ENCODE assay signal across 25 cellular contexts in genomic region chr9:136141716-136142415, GRCh38.
"Had no signal": no experiment of that assay in that cellular context is flagged by ENCODE, and none has a peak within 500 bp of the region (broad histone marks: within the 10 kb centered on the region; RNA-seq: fewer than 3 reads in every experiment).

No MANE protein-coding gene starts in this region.

- H3K27ac ChIP-seq: epithelial cell of prostate, gastroesophageal sphincter, heart left ventricle, neural progenitor cell, spleen, thoracic aorta, vagina, VCaP had no signal

- H3K9me3 ChIP-seq: breast epithelium, gastroesophageal sphincter, heart left ventricle, spleen, thoracic aorta, vagina had no signal

- H3K4me1 Mint-ChIP-seq: activated T-helper 17 cell treated with anti-CD3 and anti-CD28 coated beads, Interleukin-2, amount 50 U/mL, for 72 hours; mesothelial cell of epicardium; naive thymus-derived CD8-positive, alpha-beta T cell had no signal

- H3K9ac ChIP-seq: neural progenitor cell had no signal

- ATAC-seq: activated naive CD4-positive, alpha-beta T cell treated with anti-CD3 and anti-CD28 coated beads, Interleukin-2, amount 50 U/mL, for 72 hours; activated T-helper 17 cell treated with anti-CD3 and anti-CD28 coated beads, Interleukin-2, amount 50 U/mL, for 72 hours; gastroesophageal sphincter; naive thymus-derived CD8-positive, alpha-beta T cell had no signal

- H3K4me3 ChIP-seq: breast epithelium, gastroesophageal sphincter, heart left ventricle, lung, neural progenitor cell, spleen, thoracic aorta, vagina had no signal

- H3K9me3 Mint-ChIP-seq: activated naive CD4-positive, alpha-beta T cell treated with anti-CD3 and anti-CD28 coated beads, Interleukin-2, amount 50 U/mL, for 72 hours; activated T-cell treated with anti-CD3 and anti-CD28 coated beads, Interleukin-2, amount 50 U/mL, for 24 hours; activated T-helper 17 cell treated with anti-CD3 and anti-CD28 coated beads, Interleukin-2, amount 50 U/mL, for 72 hours; mesothelial cell of epicardium; naive thymus-derived CD8-positive, alpha-beta T cell; neural progenitor cell; T-helper 2 cell treated with Interferon-gamma antibody and Interleukin-4, amounts not matched to agents 5 μg/mL and 100 μg/mL, for 36 hours; type B pancreatic cell had no signal

- H3K36me3 Mint-ChIP-seq: activated naive CD4-positive, alpha-beta T cell treated with anti-CD3 and anti-CD28 coated beads, Interleukin-2, amount 50 U/mL, for 72 hours; mesothelial cell of epicardium; naive thymus-derived CD8-positive, alpha-beta T cell; neural progenitor cell; type B pancreatic cell had no signal

- H3K27me3 ChIP-seq: neural progenitor cell, vagina had no signal

- H3K4me1 ChIP-seq: gastroesophageal sphincter, vagina had no signal

- H3K36me3 ChIP-seq: breast epithelium, gastroesophageal sphincter, heart left ventricle, neural progenitor cell, spleen, thoracic aorta, vagina had no signal

- H3K4me3 Mint-ChIP-seq: activated T-cell treated with anti-CD3 and anti-CD28 coated beads, Interleukin-2, amount 50 U/mL, for 24 hours; activated T-helper 17 cell treated with anti-CD3 and anti-CD28 coated beads, Interleukin-2, amount 50 U/mL, for 72 hours; mesothelial cell of epicardium; naive thymus-derived CD8-positive, alpha-beta T cell; T-helper 2 cell treated with Interferon-gamma antibody and Interleukin-4, amounts not matched to agents 5 μg/mL and 100 μg/mL, for 36 hours; type B pancreatic cell had no signal

- H3K27ac Mint-ChIP-seq: activated T-cell treated with anti-CD3 and anti-CD28 coated beads, Interleukin-2, amount 50 U/mL, for 24 hours; activated T-helper 17 cell treated with anti-CD3 and anti-CD28 coated beads, Interleukin-2, amount 50 U/mL, for 72 hours; mesothelial cell of epicardium; neural progenitor cell; progenitor cell of endocrine pancreas; T-helper 2 cell treated with Interferon-gamma antibody and Interleukin-4, amounts not matched to agents 5 μg/mL and 100 μg/mL, for 36 hours; type B pancreatic cell had no signal

- DNase-seq: activated CD4-positive, alpha-beta T cell treated with anti-CD3 and anti-CD28 coated beads for 1 hour; activated CD4-positive, alpha-beta T cell treated with anti-CD3 and anti-CD28 coated beads, Interleukin-2, amount 50 U/mL, for 1 hour; activated T-cell treated with anti-CD3 and anti-CD28 coated beads, Interleukin-2, amount 50 U/mL, for 24 hours; cortex of kidney; islet precursor cell; naive thymus-derived CD8-positive, alpha-beta T cell; retina; spleen; stimulated activated CD4-positive, alpha-beta T cell treated with anti-CD3 and anti-CD28 coated beads, Interleukin-4, amount 100 ng/mL, for 1 hour; stimulated activated naive CD4-positive, alpha-beta T cell had no signal
